1 cellular context compared by ENCODE assay signal in genomic region chr4:33062155-33062554, GRCh38.
TF ChIP-seq lines count a peak whose summit lies in the region.

No MANE protein-coding gene starts in this region.

TF ChIP-seq in HepG2, 621 proteins besides CTCF, POLR2A, EP300 and RAD21 (continued from another document):
- TF ChIP-seq ZNF891 (CRISPR knock-in tag; IDR thresholded peaks at IDR 0.05) (no peak), SRY (CRISPR knock-in tag; IDR thresholded peaks at IDR 0.05) (no peak), ZNF138 (CRISPR knock-in tag; IDR thresholded peaks at IDR 0.05; ENCODE audit: low read depth) (no peak), PRDM10 (CRISPR knock-in tag; IDR thresholded peaks at IDR 0.05; ENCODE audit: low read depth) (no peak), TGIF2 (CRISPR knock-in tag; IDR thresholded peaks at IDR 0.05) (no peak), ZNF772 (CRISPR knock-in tag; IDR thresholded peaks at IDR 0.05) (no peak)
TF ChIP-seq in HepG2: peak in this region for 0.
